Comparison of ENCODE assay signal across 19 cellular contexts in genomic region chr2:1341409-1342120, GRCh38.
"Had no signal": no experiment of that assay in that cellular context is flagged by ENCODE, and none has a peak within 500 bp of the region (broad histone marks: within the 10 kb centered on the region; RNA-seq: fewer than 3 reads in every experiment).

No MANE protein-coding gene starts in this region.

- H3K36me3 ChIP-seq: neural progenitor cell, pancreas had no signal

- H3K4me1 ChIP-seq: body of pancreas, neural progenitor cell, pancreas had no signal

- H3K27ac ChIP-seq: body of pancreas, coronary artery, neural progenitor cell, pancreas had no signal

- H3K36me3 Mint-ChIP-seq: neural progenitor cell had no signal

- H3K9me3 Mint-ChIP-seq: activated CD4-positive, alpha-beta T cell treated with anti-CD3 and anti-CD28 coated beads, Interleukin-2, amount 10 ng/mL, durations not matched to agents 7 days and 5 days; activated naive CD8-positive, alpha-beta T cell treated with anti-CD3 and anti-CD28 coated beads for 36 hours; activated T-helper 1 cell treated with anti-CD3 and anti-CD28 coated beads, Interleukin-12 subunit alpha, Interleukin-12 subunit beta, Interleukin-2, Interleukin-4 antibody, amounts not matched to agents 30 ng/mL and 10 ng/mL and 1 ng/mL, durations not matched to agents 14 hours and 24 hours and 36 hours had no signal

- H3K27ac Mint-ChIP-seq: activated CD4-positive, alpha-beta T cell treated with anti-CD3 and anti-CD28 coated beads, Interleukin-2, amount 10 ng/mL, durations not matched to agents 7 days and 5 days; activated naive CD8-positive, alpha-beta T cell treated with anti-CD3 and anti-CD28 coated beads for 36 hours; activated T-helper 1 cell treated with anti-CD3 and anti-CD28 coated beads, Interleukin-12 subunit alpha, Interleukin-12 subunit beta, Interleukin-2, Interleukin-4 antibody, amounts not matched to agents 30 ng/mL and 10 ng/mL and 1 ng/mL, durations not matched to agents 14 hours and 24 hours and 36 hours; neural progenitor cell had no signal

- H3K27me3 ChIP-seq: body of pancreas, neural progenitor cell, pancreas had no signal

- H3K4me2 ChIP-seq: neural progenitor cell had no signal

- H3K4me1 Mint-ChIP-seq: activated CD4-positive, alpha-beta T cell treated with anti-CD3 and anti-CD28 coated beads, Interleukin-2, amount 10 ng/mL, durations not matched to agents 7 days and 5 days; activated naive CD8-positive, alpha-beta T cell treated with anti-CD3 and anti-CD28 coated beads for 36 hours had no signal

- H3K4me3 Mint-ChIP-seq: activated CD4-positive, alpha-beta T cell treated with anti-CD3 and anti-CD28 coated beads, Interleukin-2, amount 10 ng/mL, durations not matched to agents 7 days and 5 days; activated naive CD8-positive, alpha-beta T cell treated with anti-CD3 and anti-CD28 coated beads for 36 hours; activated T-helper 1 cell treated with anti-CD3 and anti-CD28 coated beads, Interleukin-12 subunit alpha, Interleukin-12 subunit beta, Interleukin-2, Interleukin-4 antibody, amounts not matched to agents 30 ng/mL and 10 ng/mL and 1 ng/mL, durations not matched to agents 14 hours and 24 hours and 36 hours; neural progenitor cell had no signal

- DNase-seq: activated CD4-positive, alpha-beta T cell treated with anti-CD3 and anti-CD28 coated beads, Interleukin-2, amount 10 ng/mL, durations not matched to agents 7 days and 5 days; activated CD4-positive, CD25-positive, alpha-beta regulatory T cell; activated CD8-positive, alpha-beta memory T cell treated with anti-CD3 and anti-CD28 coated beads for 24 hours; activated naive CD8-positive, alpha-beta T cell treated with anti-CD3 and anti-CD28 coated beads for 36 hours; amygdala; body of pancreas; central memory CD4-positive, alpha-beta T cell; foreskin fibroblast; left cardiac atrium; midbrain; pancreas; stimulated activated CD4-positive, alpha-beta T cell treated with anti-CD3 and anti-CD28 coated beads, Interleukin-2, amount 100 ng/mL, for 48 hours; stimulated activated naive CD4-positive, alpha-beta T cell; SW 1271; trophoblast cell had no signal

- H3K27me3 Mint-ChIP-seq: activated naive CD8-positive, alpha-beta T cell treated with anti-CD3 and anti-CD28 coated beads for 36 hours had no signal

- H3K9me3 ChIP-seq: body of pancreas, pancreas had no signal

- H3K4me3 ChIP-seq: body of pancreas, coronary artery, lung, neural progenitor cell, pancreas had no signal

- H2AFZ ChIP-seq: neural progenitor cell had no signal

- H3K9ac ChIP-seq: neural progenitor cell had no signal
